ENCODE assay signal across 12 cellular contexts in the genomic region with DNA sequence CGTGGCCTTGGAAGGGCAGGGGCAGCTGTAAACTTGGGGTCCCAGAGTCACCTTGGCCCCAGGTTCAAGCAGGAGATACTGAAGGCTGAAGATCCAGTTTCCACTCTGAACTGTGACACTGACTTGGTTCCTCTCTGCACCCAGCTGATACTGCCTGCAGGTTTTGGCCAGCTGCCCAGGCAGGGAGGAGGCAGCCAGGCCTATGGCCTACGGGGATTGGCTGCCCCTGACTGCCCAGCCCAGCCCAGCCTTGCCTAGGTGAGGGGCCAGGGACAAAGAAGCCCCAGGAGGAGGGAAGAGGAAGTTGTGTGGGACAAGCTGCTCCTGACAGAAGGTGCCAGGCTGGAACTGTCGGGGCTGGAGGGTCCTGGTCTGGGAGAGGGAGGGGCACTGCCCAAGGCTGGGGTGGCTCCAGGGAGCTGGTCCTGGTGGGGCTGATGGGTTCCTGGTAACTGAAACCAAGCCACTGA. TPM values are rescaled to one million over a fixed set of nuclear protein-coding genes. Genes with fewer than 3 reads are reported as not detected.
DNase-seq lines count a peak whose midpoint lies in the region; ATAC-seq and TF ChIP-seq lines count a peak whose summit lies in the region.
"Had no signal": no experiment of that assay in that cellular context is flagged by ENCODE, and none has a peak within 500 bp of the region (broad histone marks: within the 10 kb centered on the region; RNA-seq: fewer than 3 reads in every experiment).

No MANE protein-coding gene starts in this region.

- DNase-seq in DMS 273 (lab: John Stamatoyannopoulos, UW; ENCODE audit: unreplicated experiment) (peak; percentile 50), DMS 273 treated with DMSO at 0.1 percent for 48 hours (lab: John Stamatoyannopoulos, UW) (no peak), NCI-H2107 treated with DMSO at 0.1 percent for 48 hours (lab: John Stamatoyannopoulos, UW; ENCODE audit: unreplicated experiment) (peak; percentile 7), MCF 10A (ENCODE audit: unreplicated experiment) (peak; percentile 34), NCI-H446 treated with DMSO at 0.1 percent for 48 hours (lab: John Stamatoyannopoulos, UW) (no peak), DMS114 treated with DMSO at 0.1 percent for 48 hours (lab: John Stamatoyannopoulos, UW; ENCODE audit: unreplicated experiment) (no peak)
- DNase-seq: 8988T had no signal

- no peak overlapping the region for H3K9ac ChIP-seq in parathyroid adenoma

- intact Hi-C loops in MCF 10A (cut with micrococcal nuclease), result no loop called here

- H3K9me3 ChIP-seq in parathyroid adenoma (ENCODE audit: control insufficient read depth, low read length), result no peaks in the 10 kb centered on the region

- BruUV-seq in MCF 10A (replicated peaks; lab: Mats Ljungman, UMichigan), result no TSS peak

- H3K27ac Mint-ChIP-seq in MCF 10A (ENCODE audit: low read depth, unreplicated experiment), result no peak overlapping the region
- H3K27ac Mint-ChIP-seq: activated T-helper 1 cell treated with anti-CD3 and anti-CD28 coated beads, Interleukin-12 subunit alpha, Interleukin-12 subunit beta, Interleukin-2, Interleukin-4 antibody, amounts not matched to agents 30 ng/mL and 10 ng/mL and 1 ng/mL, durations not matched to agents 14 hours and 24 hours and 36 hours had no signal

- H3K4me3 Mint-ChIP-seq in MCF 10A (ENCODE audit: unreplicated experiment), result no peak overlapping the region
- H3K4me3 Mint-ChIP-seq: activated T-helper 1 cell treated with anti-CD3 and anti-CD28 coated beads, Interleukin-12 subunit alpha, Interleukin-12 subunit beta, Interleukin-2, Interleukin-4 antibody, amounts not matched to agents 30 ng/mL and 10 ng/mL and 1 ng/mL, durations not matched to agents 14 hours and 24 hours and 36 hours had no signal

- H3K36me3 ChIP-seq in parathyroid adenoma (ENCODE audit: control insufficient read depth, insufficient read depth, low read length), result no peaks in the 10 kb centered on the region

- peaks cover 12% of the 10 kb centered on the region for H3K4me1 Mint-ChIP-seq in MCF 10A (ENCODE audit: insufficient read depth, unreplicated experiment)

- TF ChIP-seq CTCF in MCF 10A (IDR thresholded peaks at IDR 0.05; ENCODE audit: unreplicated experiment) (no peak), parathyroid adenoma (IDR thresholded peaks at IDR 0.05) (no peak)

- no peak overlapping the region for H3K27ac ChIP-seq in parathyroid adenoma

- H3K4me3 ChIP-seq in parathyroid adenoma (ENCODE audit: low read depth, low read length), result no peak overlapping the region

- POLR2A ChIA-PET in MCF 10A (lab: Yijun Ruan, JAX), result no interaction called here

- H3K27me3 ChIP-seq in parathyroid adenoma (ENCODE audit: control insufficient read depth, insufficient read depth, low read length), result no peaks in the 10 kb centered on the region

- H3K36me3 Mint-ChIP-seq in MCF 10A (ENCODE audit: insufficient read depth, unreplicated experiment), result no peaks in the 10 kb centered on the region

- H3K9me3 Mint-ChIP-seq in MCF 10A (ENCODE audit: unreplicated experiment), result no peaks in the 10 kb centered on the region
- H3K9me3 Mint-ChIP-seq: activated T-helper 1 cell treated with anti-CD3 and anti-CD28 coated beads, Interleukin-12 subunit alpha, Interleukin-12 subunit beta, Interleukin-2, Interleukin-4 antibody, amounts not matched to agents 30 ng/mL and 10 ng/mL and 1 ng/mL, durations not matched to agents 14 hours and 24 hours and 36 hours had no signal

- H3K4me1 ChIP-seq in parathyroid adenoma, result peaks cover 5% of the 10 kb centered on the region

- CTCF ChIA-PET in MCF 10A (lab: Yijun Ruan, JAX), result interaction anchor here (0.6 to 0.7 kb wide), 4 partner anchors 38 to 1006 kb away, joined by 3 read pairs; no protein-coding TSS in a partner anchor

- no peak overlapping the region for H3K4me2 ChIP-seq in parathyroid adenoma (ENCODE audit: low read length)

- H2AFZ ChIP-seq in parathyroid adenoma, result peak overlapping the region; percentile 30

- no peak for ATAC-seq in HG03521 (IDR thresholded peaks at IDR 0.05; ENCODE audit: unreplicated experiment)

- no peaks in the 10 kb centered on the region for H3K79me2 ChIP-seq in parathyroid adenoma

- peaks cover 17% of the 10 kb centered on the region for H3K27me3 Mint-ChIP-seq in MCF 10A (ENCODE audit: insufficient read depth, unreplicated experiment)
- H3K27me3 Mint-ChIP-seq: progenitor cell of endocrine pancreas had no signal

RNA-seq across cellular contexts. Expression of a gene that starts 51.7 kb away (rescaled TPM):
- total RNA-seq in MCF 10A (2022), result not detected in 2 replicates
- total RNA-seq: activated T-helper 1 cell treated with anti-CD3 and anti-CD28 coated beads, Interleukin-12 subunit alpha, Interleukin-12 subunit beta, Interleukin-2, Interleukin-4 antibody, amounts not matched to agents 30 ng/mL and 10 ng/mL and 1 ng/mL, durations not matched to agents 14 hours and 24 hours and 36 hours; dermis microvascular lymphatic vessel endothelial cell; progenitor cell of endocrine pancreas had no signal

RNA-seq across cellular contexts. Expression of a gene that starts 55.0 kb away (rescaled TPM):
- not detected in 2 replicates for total RNA-seq in MCF 10A (2022)
- total RNA-seq: activated T-helper 1 cell treated with anti-CD3 and anti-CD28 coated beads, Interleukin-12 subunit alpha, Interleukin-12 subunit beta, Interleukin-2, Interleukin-4 antibody, amounts not matched to agents 30 ng/mL and 10 ng/mL and 1 ng/mL, durations not matched to agents 14 hours and 24 hours and 36 hours; dermis microvascular lymphatic vessel endothelial cell; progenitor cell of endocrine pancreas had no signal

Comparison
In these comparisons a context has a peak if more than half of its experiments do, and no peak if none do; other contexts are left out.
1. DNase-seq: peak in DMS 273 (single experiment), NCI-H2107 treated with DMSO at 0.1 percent for 48 hours (single experiment) and MCF 10A (single experiment); none in DMS 273 treated with DMSO at 0.1 percent for 48 hours (single experiment), NCI-H446 treated with DMSO at 0.1 percent for 48 hours (single experiment) and DMS114 treated with DMSO at 0.1 percent for 48 hours (single experiment).